In genomic region chr3:113698213-113698742, GRCh38 we compare ENCODE assay signal across 10 cellular contexts. TPM values are rescaled to one million over a fixed set of nuclear protein-coding genes. Genes with fewer than 3 reads are reported as not detected.
DNase-seq lines count a peak whose midpoint lies in the region; ATAC-seq and TF ChIP-seq lines count a peak whose summit lies in the region.
"Had no signal": no experiment of that assay in that cellular context is flagged by ENCODE, and none has a peak within 500 bp of the region (broad histone marks: within the 10 kb centered on the region; RNA-seq: fewer than 3 reads in every experiment).

No MANE protein-coding gene starts in this region.

- ATAC-seq in DND-41 (ENCODE audit: insufficient read depth, low read depth) = no peak
- no peak for ATAC-seq in HG03432 (IDR thresholded peaks at IDR 0.05; ENCODE audit: unreplicated experiment)

- H3K27me3 ChIP-seq in DND-41 (ENCODE audit: insufficient read depth, low read length, poor library complexity) (no peaks in the 10 kb centered on the region), OCI-LY1 (ENCODE audit: insufficient read depth, low read length) (no peaks in the 10 kb centered on the region), skeletal muscle satellite cell (ENCODE audit: control insufficient read depth, insufficient read depth, low read length) (no peaks in the 10 kb centered on the region)

- H3K27ac ChIP-seq in DND-41 (ENCODE audit: low read length) = no peak overlapping the region
- H3K27ac ChIP-seq in OCI-LY1 (ENCODE audit: low read depth, low read length, poor library complexity, severe bottlenecking) = no peak overlapping the region

- H3K4me3 ChIP-seq in DND-41 (ENCODE audit: low read depth in 1 of 2, low read length in 2 of 2) = peak overlapping the region in 1 of 2 experiments; percentile 76; a peak in 1 of 4 replicates
- peak overlapping the region; percentile 79 for H3K4me3 ChIP-seq in OCI-LY1 (ENCODE audit: low read depth, low read length, poor library complexity, severe bottlenecking)
- peak overlapping the region; percentile 52 for H3K4me3 ChIP-seq in epithelial cell of proximal tubule (ENCODE audit: low read depth, low read length)
- peak overlapping the region; percentile 83 for H3K4me3 ChIP-seq in skeletal muscle satellite cell (ENCODE audit: low read length)

- H3K4me1 ChIP-seq in DND-41 (ENCODE audit: insufficient read depth, low read length) (peaks cover 29% of the 10 kb centered on the region), OCI-LY1 (ENCODE audit: insufficient read depth, low read length, severe bottlenecking) (peaks cover 40% of the 10 kb centered on the region), skeletal muscle satellite cell (ENCODE audit: control insufficient read depth, insufficient read depth, low read length) (peaks cover 21% of the 10 kb centered on the region)

- H3K9me2 ChIP-seq in OCI-LY1 (ENCODE audit: low read depth, low read length) = no peaks in the 10 kb centered on the region

- H2AFZ ChIP-seq in DND-41 (ENCODE audit: low read depth, low read length) (no peak overlapping the region), OCI-LY1 (ENCODE audit: low read length) (no peak overlapping the region)

- H3K79me2 ChIP-seq in DND-41 (ENCODE audit: insufficient read depth, low read length) (peaks cover 29% of the 10 kb centered on the region), OCI-LY1 (ENCODE audit: insufficient read depth, low read length) (no peaks in the 10 kb centered on the region)

- DNase-seq in DND-41 = no peak
- no peak for DNase-seq in epithelial cell of proximal tubule (ENCODE audit: low read depth)
- DNase-seq in central memory CD4-positive, alpha-beta T cell = no peak
- no peak for DNase-seq in HCEC 1CT
- no peak for DNase-seq in AML-193 (lab: John Stamatoyannopoulos, UW)
- DNase-seq: NCI-H1694, WERI-Rb-1 had no signal

- H3K9ac ChIP-seq in DND-41 (ENCODE audit: low read depth, low read length) = peak overlapping the region; percentile 65; the same call in 1 of the 2 replicates
- no peak overlapping the region; the same call in 1 of the 2 replicates for H3K9ac ChIP-seq in OCI-LY1 (ENCODE audit: low read length)
- no peak overlapping the region for H3K9ac ChIP-seq in skeletal muscle satellite cell (ENCODE audit: low read depth, low read length)

- H3K4me2 ChIP-seq in DND-41 (ENCODE audit: insufficient read depth, low read length) (peak overlapping the region; percentile 66), OCI-LY1 (ENCODE audit: low read length) (peak overlapping the region; percentile 97), skeletal muscle satellite cell (ENCODE audit: low read length) (peak overlapping the region; percentile 78)

- H3K36me3 ChIP-seq in DND-41 (ENCODE audit: insufficient read depth, low read length) (no peaks in the 10 kb centered on the region), OCI-LY1 (ENCODE audit: insufficient read depth, low read length) (no peaks in the 10 kb centered on the region), skeletal muscle satellite cell (ENCODE audit: insufficient read depth, low read length) (no peaks in the 10 kb centered on the region)
- H3K36me3 ChIP-seq: WERI-Rb-1 had no signal

- H4K20me1 ChIP-seq in DND-41 (ENCODE audit: insufficient read depth, low read length) (no peaks in the 10 kb centered on the region), OCI-LY1 (ENCODE audit: insufficient read depth, low read length) (no peaks in the 10 kb centered on the region)

- no peak for TF ChIP-seq CTCF in DND-41 (IDR thresholded peaks at IDR 0.05; ENCODE audit: borderline replicate concordance, extremely low read depth, low read length, poor library complexity, severe bottlenecking)
- TF ChIP-seq CTCF in OCI-LY1 (IDR thresholded peaks at IDR 0.05; ENCODE audit: low read length) = no peak
- no peak for TF ChIP-seq CTCF in epithelial cell of proximal tubule (conservative IDR thresholded peaks at IDR 0.05; ENCODE audit: low read depth, low read length)

- H3K9me3 ChIP-seq in DND-41 (ENCODE audit: insufficient read depth, low read length, severe bottlenecking) (no peaks in the 10 kb centered on the region), OCI-LY1 (ENCODE audit: low read length) (no peaks in the 10 kb centered on the region), skeletal muscle satellite cell (replicated peaks; ENCODE audit: low read length) (no peaks in the 10 kb centered on the region)

- no peaks in the 10 kb centered on the region for H3F3A ChIP-seq in OCI-LY1 (ENCODE audit: insufficient read depth, low read length)

RNA-seq across cellular contexts. Expression of gene USF3, which starts 1.8 kb away (rescaled TPM):
- 5.9 and 6.4 TPM in 2 replicates for total RNA-seq in epithelial cell of proximal tubule
- 5.0 and 6.1 TPM in 2 replicates for total RNA-seq in skeletal muscle satellite cell (2012; rRNA removed)

RNA-seq across cellular contexts. Expression of gene NAA50, which starts 47.8 kb away (rescaled TPM):
- total RNA-seq in epithelial cell of proximal tubule = 135 and 161 TPM in 2 replicates
- 177 and 180 TPM in 2 replicates for total RNA-seq in skeletal muscle satellite cell (2012; rRNA removed)

RNA-seq across cellular contexts. Expression of gene ATP6V1A, which starts 48.6 kb away (rescaled TPM):
- 40.4 and 42.2 TPM in 2 replicates for total RNA-seq in epithelial cell of proximal tubule
- 53.1 and 69.0 TPM in 2 replicates for total RNA-seq in skeletal muscle satellite cell (2012; rRNA removed)
